26 cellular contexts compared by ENCODE assay signal in genomic region chr7:132243463-132243862, GRCh38.
DNase-seq lines count a peak whose midpoint lies in the region; ATAC-seq, FAIRE-seq and TF ChIP-seq lines count a peak whose summit lies in the region.
"Had no signal": no experiment of that assay in that cellular context is flagged by ENCODE, and none has a peak within 500 bp of the region (broad histone marks: within the 10 kb centered on the region; RNA-seq: fewer than 3 reads in every experiment).

No MANE protein-coding gene starts in this region.

- H3K9me3 Mint-ChIP-seq in chondrocyte (ENCODE audit: low read depth) (peaks cover 10% of the 10 kb centered on the region), osteocyte (ENCODE audit: unreplicated experiment) (peaks cover 7% of the 10 kb centered on the region)
- H3K9me3 Mint-ChIP-seq in activated T-helper 2 cell treated with anti-CD3 and anti-CD28 coated beads, Interferon-gamma antibody, Interleukin-2, Interleukin-4, amounts not matched to agents 10 μg/mL and 5 μg/mL and 100 μg/mL, durations not matched to agents 14 hours and 24 hours and 36 hours, result peaks cover 3% of the 10 kb centered on the region
- H3K9me3 Mint-ChIP-seq: HFFc6 had no signal

- peaks cover 3% of the 10 kb centered on the region for H3K4me1 Mint-ChIP-seq in chondrocyte (ENCODE audit: low read depth)
- peaks cover 12% of the 10 kb centered on the region for H3K4me1 Mint-ChIP-seq in osteocyte (ENCODE audit: unreplicated experiment)
- H3K4me1 Mint-ChIP-seq in activated T-helper 2 cell treated with anti-CD3 and anti-CD28 coated beads, Interferon-gamma antibody, Interleukin-2, Interleukin-4, amounts not matched to agents 10 μg/mL and 5 μg/mL and 100 μg/mL, durations not matched to agents 14 hours and 24 hours and 36 hours (ENCODE audit: low read depth), result no peaks in the 10 kb centered on the region

- H3K4me3 Mint-ChIP-seq in chondrocyte (ENCODE audit: unreplicated experiment) (no peak overlapping the region), osteocyte (ENCODE audit: unreplicated experiment) (no peak overlapping the region)
- H3K4me3 Mint-ChIP-seq in activated T-helper 2 cell treated with anti-CD3 and anti-CD28 coated beads, Interferon-gamma antibody, Interleukin-2, Interleukin-4, amounts not matched to agents 10 μg/mL and 5 μg/mL and 100 μg/mL, durations not matched to agents 14 hours and 24 hours and 36 hours (ENCODE audit: low read depth), result no peak overlapping the region
- H3K4me3 Mint-ChIP-seq: CD8-positive, alpha-beta T cell; HFFc6 had no signal

- intact Hi-C loops in activated T-helper 2 cell treated with anti-CD3 and anti-CD28 coated beads, Interferon-gamma antibody, Interleukin-2, Interleukin-4, amounts not matched to agents 10 μg/mL and 5 μg/mL and 100 μg/mL, durations not matched to agents 14 hours and 24 hours and 36 hours (cut with micrococcal nuclease), result no loop called here

- H3K27me3 Mint-ChIP-seq in chondrocyte (ENCODE audit: low read depth) (no peaks in the 10 kb centered on the region), osteocyte (ENCODE audit: unreplicated experiment) (peaks cover 4% of the 10 kb centered on the region)
- peaks cover 1% of the 10 kb centered on the region for H3K27me3 Mint-ChIP-seq in activated T-helper 2 cell treated with anti-CD3 and anti-CD28 coated beads, Interferon-gamma antibody, Interleukin-2, Interleukin-4, amounts not matched to agents 10 μg/mL and 5 μg/mL and 100 μg/mL, durations not matched to agents 14 hours and 24 hours and 36 hours (ENCODE audit: low read depth)

- FAIRE-seq in urothelium cell line (lab: Jason Lieb, UNC), result no peak
- FAIRE-seq: G401.6, GM18507, H1 had no signal

- no peak for TF ChIP-seq CTCF in chondrocyte (IDR thresholded peaks at IDR 0.05)
- TF ChIP-seq CTCF in osteocyte (IDR thresholded peaks at IDR 0.05), result no peak

- peak overlapping the region; percentile 86 for H3K27ac Mint-ChIP-seq in chondrocyte (ENCODE audit: unreplicated experiment)
- peak overlapping the region; percentile 34 for H3K27ac Mint-ChIP-seq in osteocyte (ENCODE audit: unreplicated experiment)
- H3K27ac Mint-ChIP-seq in activated T-helper 2 cell treated with anti-CD3 and anti-CD28 coated beads, Interferon-gamma antibody, Interleukin-2, Interleukin-4, amounts not matched to agents 10 μg/mL and 5 μg/mL and 100 μg/mL, durations not matched to agents 14 hours and 24 hours and 36 hours, result no peak overlapping the region
- H3K27ac Mint-ChIP-seq: CD8-positive, alpha-beta T cell; HFFc6 had no signal

- peaks cover 2% of the 10 kb centered on the region for H3K36me3 Mint-ChIP-seq in chondrocyte (ENCODE audit: low read depth)
- H3K36me3 Mint-ChIP-seq in osteocyte (ENCODE audit: unreplicated experiment), result peaks cover 14% of the 10 kb centered on the region
- H3K36me3 Mint-ChIP-seq in activated T-helper 2 cell treated with anti-CD3 and anti-CD28 coated beads, Interferon-gamma antibody, Interleukin-2, Interleukin-4, amounts not matched to agents 10 μg/mL and 5 μg/mL and 100 μg/mL, durations not matched to agents 14 hours and 24 hours and 36 hours (ENCODE audit: low read depth), result no peaks in the 10 kb centered on the region
- H3K36me3 Mint-ChIP-seq: CD8-positive, alpha-beta T cell had no signal

- DNase-seq in GM03348 (ENCODE audit: low spot score), result peak; percentile 54
- DNase-seq in OCI-M1 (lab: John Stamatoyannopoulos, UW), result peak; percentile 1
- no peak for DNase-seq in chondrocyte (ENCODE audit: low spot score)
- no peak for DNase-seq in osteocyte (ENCODE audit: extremely low spot score, unreplicated experiment)
- DNase-seq in activated T-helper 2 cell treated with anti-CD3 and anti-CD28 coated beads, Interferon-gamma antibody, Interleukin-2, Interleukin-4, amounts not matched to agents 10 μg/mL and 5 μg/mL and 100 μg/mL, durations not matched to agents 14 hours and 24 hours and 36 hours (ENCODE audit: low spot score), result no peak
- DNase-seq in NCI-H2107 (lab: John Stamatoyannopoulos, UW), result no peak
- DNase-seq in urothelium cell line (ENCODE audit: low spot score), result no peak
- DNase-seq: C1 segment of cervical spinal cord; Calu3; CD8-positive, alpha-beta T cell; DMS153; HFFc6; MM.1S; NCI-H1092 treated with DMSO at 0.1 percent for 48 hours; NCI-H146; NCI-H2029; NCI-H345; NCI-H524; NCI-H774; NK-92 treated with Interleukin-12 subunit alpha and Interleukin-12 subunit beta, amount 100 ng/mL, for 24 hours; Peyer's patch; SJCRH30 had no signal

- ATAC-seq in HG03469 (IDR thresholded peaks at IDR 0.05; ENCODE audit: unreplicated experiment), result no peak
- ATAC-seq: CD8-positive, alpha-beta T cell had no signal

Comparison
In these comparisons a context has a peak if more than half of its experiments do, and no peak if none do; other contexts are left out.
1. DNase-seq: peak in GM03348 (single experiment) and OCI-M1 (single experiment); none in chondrocyte (single experiment), osteocyte (single experiment), activated T-helper 2 cell treated with anti-CD3 and anti-CD28 coated beads, Interferon-gamma antibody, Interleukin-2, Interleukin-4, amounts not matched to agents 10 μg/mL and 5 μg/mL and 100 μg/mL, durations not matched to agents 14 hours and 24 hours and 36 hours (single experiment), NCI-H2107 (single experiment) and urothelium cell line (single experiment).